15 cellular contexts compared by ENCODE assay signal in genomic region chr3:149386299-149386606, GRCh38. TPM values are rescaled to one million over a fixed set of nuclear protein-coding genes. Genes with fewer than 3 reads are reported as not detected.
A peak's percentile ranks its signal among the peaks of the same experiment; 100 is the strongest.
DNase-seq lines count a peak whose midpoint lies in the region; ATAC-seq and TF ChIP-seq lines count a peak whose summit lies in the region.
"Had no signal": no experiment of that assay in that cellular context is flagged by ENCODE, and none has a peak within 500 bp of the region (broad histone marks: within the 10 kb centered on the region; RNA-seq: fewer than 3 reads in every experiment).

No MANE protein-coding gene starts in this region.

- H3K27me3 ChIP-seq in SJCRH30 (no peaks in the 10 kb centered on the region), esophagus squamous epithelium (no peaks in the 10 kb centered on the region), upper lobe of right lung (no peaks in the 10 kb centered on the region)

- peaks cover 5% of the 10 kb centered on the region for H3K9me3 Mint-ChIP-seq in osteocyte (ENCODE audit: unreplicated experiment)
- H3K9me3 Mint-ChIP-seq: activated naive CD8-positive, alpha-beta T cell treated with anti-CD3 and anti-CD28 coated beads for 36 hours; stimulated activated memory B cell treated with anti-CD40 and anti-IgM and Interleukin-4, amounts not matched to agents 10 μg/mL and 1 μg/mL and 100 μg/mL, for 72 hours had no signal

- H3K36me3 ChIP-seq in SJCRH30 (no peaks in the 10 kb centered on the region), esophagus squamous epithelium (no peaks in the 10 kb centered on the region), upper lobe of right lung (no peaks in the 10 kb centered on the region)

- no peak for TF ChIP-seq POLR2A in esophagus squamous epithelium (IDR thresholded peaks at IDR 0.05)

- intact Hi-C loops in esophagus squamous epithelium (cut with DNase I): no loop called here
- intact Hi-C loops in upper lobe of right lung (cut with DNase I): no loop called here

- peak overlapping the region; percentile 94 for H3K27ac Mint-ChIP-seq in osteocyte (ENCODE audit: unreplicated experiment)
- H3K27ac Mint-ChIP-seq: activated naive CD8-positive, alpha-beta T cell treated with anti-CD3 and anti-CD28 coated beads for 36 hours; stimulated activated memory B cell treated with anti-CD40 and anti-IgM and Interleukin-4, amounts not matched to agents 10 μg/mL and 1 μg/mL and 100 μg/mL, for 72 hours had no signal

- peak overlapping the region; percentile 65; the same call in 1 of the 2 replicates for H3K27ac ChIP-seq in SJCRH30
- H3K27ac ChIP-seq in esophagus squamous epithelium: peak overlapping the region; percentile 90 to 95 (median 92)
- peak overlapping the region; percentile 52 for H3K27ac ChIP-seq in upper lobe of right lung
- H3K27ac ChIP-seq: RWPE1 had no signal

- ATAC-seq in upper lobe of right lung: no peak
- no peak for ATAC-seq in HG03460 (IDR thresholded peaks at IDR 0.05; ENCODE audit: unreplicated experiment)
- no peak for ATAC-seq in HG03354 (IDR thresholded peaks at IDR 0.05; ENCODE audit: poor library complexity, severe bottlenecking, unreplicated experiment)
- ATAC-seq: stimulated activated memory B cell treated with anti-CD40 and anti-IgM and Interleukin-4, amounts not matched to agents 10 μg/mL and 1 μg/mL and 100 μg/mL, for 72 hours had no signal

- no peaks in the 10 kb centered on the region for H3K27me3 Mint-ChIP-seq in osteocyte (ENCODE audit: unreplicated experiment)

- H3K4me1 Mint-ChIP-seq in osteocyte (ENCODE audit: unreplicated experiment): peaks cover 57% of the 10 kb centered on the region
- H3K4me1 Mint-ChIP-seq: activated naive CD8-positive, alpha-beta T cell treated with anti-CD3 and anti-CD28 coated beads for 36 hours; stimulated activated memory B cell treated with anti-CD40 and anti-IgM and Interleukin-4, amounts not matched to agents 10 μg/mL and 1 μg/mL and 100 μg/mL, for 72 hours had no signal

- 7 to 33% methylated on average over 1 of the region's 1 CpG for WGBS in esophagus squamous epithelium, 2 donors

- DNase-seq in SJCRH30 (no peak), esophagus squamous epithelium (lab: John Stamatoyannopoulos, UW) (no peak), osteocyte (ENCODE audit: extremely low spot score, unreplicated experiment) (no peak), upper lobe of right lung (no peak), iPS-NIHi7 (ENCODE audit: extremely low spot score) (no peak)
- DNase-seq: activated naive CD8-positive, alpha-beta T cell treated with anti-CD3 and anti-CD28 coated beads for 36 hours; KG1; NCI-H1694 treated with DMSO at 0.1 percent for 48 hours; NCI-H526 treated with DMSO at 0.1 percent for 48 hours; occipital lobe; stimulated activated CD4-positive, alpha-beta T cell treated with anti-CD3 and anti-CD28 coated beads, Interleukin-2, amount 100 ng/mL, for 48 hours had no signal

- peak overlapping the region; percentile 6 for H3K4me3 Mint-ChIP-seq in osteocyte (ENCODE audit: unreplicated experiment)
- H3K4me3 Mint-ChIP-seq: activated naive CD8-positive, alpha-beta T cell treated with anti-CD3 and anti-CD28 coated beads for 36 hours; stimulated activated memory B cell treated with anti-CD40 and anti-IgM and Interleukin-4, amounts not matched to agents 10 μg/mL and 1 μg/mL and 100 μg/mL, for 72 hours had no signal

- H3K9me3 ChIP-seq in SJCRH30 (replicated peaks) (no peaks in the 10 kb centered on the region), esophagus squamous epithelium (no peaks in the 10 kb centered on the region), upper lobe of right lung (no peaks in the 10 kb centered on the region)

- no peak overlapping the region for H3K4me3 ChIP-seq in SJCRH30
- no peak overlapping the region for H3K4me3 ChIP-seq in esophagus squamous epithelium
- H3K4me3 ChIP-seq in upper lobe of right lung: no peak overlapping the region

- TF ChIP-seq CTCF in esophagus squamous epithelium (IDR thresholded peaks at IDR 0.05) (no peak), osteocyte (IDR thresholded peaks at IDR 0.05) (no peak), upper lobe of right lung (IDR thresholded peaks at IDR 0.05) (no peak)

- H3K4me1 ChIP-seq in SJCRH30: peaks cover 14% of the 10 kb centered on the region; the same call in 1 of the 2 replicates
- peaks cover 22 to 96% (median 22%) of the 10 kb centered on the region in 3 donors for H3K4me1 ChIP-seq in esophagus squamous epithelium
- H3K4me1 ChIP-seq in upper lobe of right lung: peaks cover 7% of the 10 kb centered on the region

- H3K36me3 Mint-ChIP-seq in osteocyte (ENCODE audit: unreplicated experiment): no peaks in the 10 kb centered on the region
- H3K36me3 Mint-ChIP-seq: activated naive CD8-positive, alpha-beta T cell treated with anti-CD3 and anti-CD28 coated beads for 36 hours; stimulated activated memory B cell treated with anti-CD40 and anti-IgM and Interleukin-4, amounts not matched to agents 10 μg/mL and 1 μg/mL and 100 μg/mL, for 72 hours had no signal

RNA-seq across cellular contexts. Expression of gene TM4SF1, which starts 8.8 kb away (rescaled TPM):
- total RNA-seq in SJCRH30 (2014; rRNA removed; shearing (Covaris generic)): 5.4 and 5.7 TPM in 2 replicates
- total RNA-seq in esophagus squamous epithelium (100 to 1,000 TPM; 153 to 290 (median 169) TPM), osteocyte (120 and 122 TPM in 2 replicates), upper lobe of right lung (188 TPM)
- total RNA-seq: activated naive CD8-positive, alpha-beta T cell treated with anti-CD3 and anti-CD28 coated beads for 36 hours had no signal

RNA-seq across cellular contexts. Expression of gene TM4SF18, which starts 52.8 kb away (rescaled TPM):
- not detected in 2 replicates for total RNA-seq in SJCRH30 (2014; rRNA removed; shearing (Covaris generic))
- 1 to 10 TPM in 3 of 4 donors, under 1 TPM in 1; 0.95 to 5.7 (median 1.6) TPM for total RNA-seq in esophagus squamous epithelium
- total RNA-seq in osteocyte: 2.2 and 3.7 TPM in 2 replicates
- total RNA-seq in upper lobe of right lung: 13.4 TPM
- total RNA-seq: activated naive CD8-positive, alpha-beta T cell treated with anti-CD3 and anti-CD28 coated beads for 36 hours had no signal

Comparison
In these comparisons a context has a peak if more than half of its experiments do, and no peak if none do; other contexts are left out.
1. RNA of gene TM4SF1, which starts 8.8 kb away (total RNA-seq): 188 TPM in upper lobe of right lung (single experiment), 153 to 290 TPM in esophagus squamous epithelium and 120 to 122 TPM in osteocyte; 5.4 to 5.7 TPM in SJCRH30; every median in the first group is over 10 times any median in the second.
2. Peak in every context shown above with its lines, with median percentiles within 50 percentile points of each other: H3K27ac ChIP-seq.